ENCODE assay signal across 14 cellular contexts in the genomic region with DNA sequence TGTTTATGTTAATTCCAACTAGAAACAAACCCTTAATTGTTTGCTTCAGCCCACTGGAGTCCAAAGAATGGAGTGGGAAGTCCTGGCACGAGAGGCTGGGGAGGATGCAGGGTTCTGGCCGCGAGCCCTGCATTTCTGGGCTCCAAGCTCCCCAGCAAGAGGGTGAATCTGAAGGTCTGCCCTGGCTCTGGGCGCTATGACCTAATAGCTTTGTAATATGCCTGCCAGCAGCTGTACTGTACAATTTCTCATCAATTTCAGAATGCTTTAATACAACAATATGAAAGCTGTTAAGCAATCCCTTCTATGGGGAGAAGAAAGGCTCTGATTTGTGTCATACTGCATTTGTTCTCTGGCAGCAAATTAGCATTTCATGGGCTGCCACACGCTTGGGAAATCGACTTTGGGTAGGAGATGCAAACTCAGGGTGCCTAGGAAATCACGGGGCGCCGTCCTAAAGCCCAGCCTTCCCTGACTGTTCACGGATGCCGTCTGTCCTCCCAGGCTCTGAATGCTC. TPM values are rescaled to one million over a fixed set of nuclear protein-coding genes. Genes with fewer than 3 reads are reported as not detected.
A peak's percentile ranks its signal among the peaks of the same experiment; 100 is the strongest.
DNase-seq lines count a peak whose midpoint lies in the region; ATAC-seq and TF ChIP-seq lines count a peak whose summit lies in the region.
"Had no signal": no experiment of that assay in that cellular context is flagged by ENCODE, and none has a peak within 500 bp of the region (broad histone marks: within the 10 kb centered on the region; RNA-seq: fewer than 3 reads in every experiment).

No MANE protein-coding gene starts in this region.

- H3K36me3 Mint-ChIP-seq in type B pancreatic cell, result peaks cover 50% of the 10 kb centered on the region
- H3K36me3 Mint-ChIP-seq in naive thymus-derived CD4-positive, alpha-beta T cell, result peaks cover 16 to 75% (median 45%) of the 10 kb centered on the region in 5 donors

- H3K9me3 Mint-ChIP-seq in type B pancreatic cell, result peaks cover under 1% of the 10 kb centered on the region
- peaks cover 0 to 21% (median 7%) of the 10 kb centered on the region in 11 donors for H3K9me3 Mint-ChIP-seq in naive thymus-derived CD4-positive, alpha-beta T cell
- H3K9me3 Mint-ChIP-seq: H9 had no signal

- peaks cover 12% of the 10 kb centered on the region for H3K9me3 ChIP-seq in mucosa of descending colon
- peaks cover 0 to 2% (median 0%) of the 10 kb centered on the region in 3 experiments for H3K9me3 ChIP-seq in naive thymus-derived CD4-positive, alpha-beta T cell (ENCODE audit: control insufficient read depth in 2 of 3, low read length in 3 of 3)

- POLR2A ChIA-PET in RWPE1 (lab: Yijun Ruan, JAX; ENCODE audit: low non-redundant PET), result interaction anchor here (0.6 kb wide), 1 partner anchor 95 kb away, joined by 7 read pairs; no protein-coding TSS in a partner anchor
- POLR2A ChIA-PET in naive thymus-derived CD4-positive, alpha-beta T cell (lab: Charles Lee), result no interaction called here

- no peaks in the 10 kb centered on the region for H3K27me3 Mint-ChIP-seq in type B pancreatic cell
- H3K27me3 Mint-ChIP-seq in naive thymus-derived CD4-positive, alpha-beta T cell, result no peaks in the 10 kb centered on the region

- intact Hi-C loops in mucosa of descending colon (cut with DNase I, micrococcal nuclease), result no loop called here
- intact Hi-C loops in naive thymus-derived CD4-positive, alpha-beta T cell (cut with micrococcal nuclease), result no loop called here

- peak overlapping the region; percentile 17; the same call in 1 of the 2 replicates for H3K27ac ChIP-seq in RWPE1
- no peak overlapping the region for H3K27ac ChIP-seq in naive thymus-derived CD4-positive, alpha-beta T cell (ENCODE audit: low read depth, low read length)

- no peaks in the 10 kb centered on the region for H3K27me3 ChIP-seq in naive thymus-derived CD4-positive, alpha-beta T cell (ENCODE audit: control insufficient read depth in 2 of 2, insufficient read depth in 2 of 2, low read length in 2 of 2)
- H3K27me3 ChIP-seq: upper lobe of left lung had no signal

- no peak overlapping the region for H3K4me3 Mint-ChIP-seq in type B pancreatic cell
- H3K4me3 Mint-ChIP-seq in naive thymus-derived CD4-positive, alpha-beta T cell, result no peak overlapping the region
- H3K4me3 Mint-ChIP-seq: H9 had no signal

- CTCF ChIA-PET in RWPE1 (lab: Yijun Ruan, JAX), result no interaction called here
- CTCF ChIA-PET in naive thymus-derived CD4-positive, alpha-beta T cell (lab: Charles Lee), result interaction anchor here (0.7 kb wide), 1 partner anchor 566 kb away, joined by 4 read pairs; no protein-coding TSS in a partner anchor

- TF ChIP-seq CTCF in RWPE1 (conservative IDR thresholded peaks at IDR 0.05; ENCODE audit: low read depth) (no peak), mucosa of descending colon (IDR thresholded peaks at IDR 0.05) (no peak), type B pancreatic cell (conservative IDR thresholded peaks at IDR 0.05) (no peak)

- no peaks in the 10 kb centered on the region for H3K4me1 Mint-ChIP-seq in type B pancreatic cell (ENCODE audit: unreplicated experiment)
- peaks cover 0 to 4% (median 0%) of the 10 kb centered on the region in 7 donors for H3K4me1 Mint-ChIP-seq in naive thymus-derived CD4-positive, alpha-beta T cell
- H3K4me1 Mint-ChIP-seq: H9 had no signal

- ATAC-seq in mucosa of descending colon, result peak; percentile 32
- no peak for ATAC-seq in naive thymus-derived CD4-positive, alpha-beta T cell
- ATAC-seq: SK-N-SH treated with all-trans-retinoic acid at 6 μM for 48 hours had no signal

- H3K36me3 ChIP-seq in mucosa of descending colon (ENCODE audit: low read depth), result no peaks in the 10 kb centered on the region
- peaks cover 0 to 76% (median 0%) of the 10 kb centered on the region in 3 experiments for H3K36me3 ChIP-seq in naive thymus-derived CD4-positive, alpha-beta T cell (ENCODE audit: control insufficient read depth in 2 of 3, insufficient read depth in 3 of 3, low read length in 3 of 3)

- no peak for DNase-seq in RWPE1 (ENCODE audit: low spot score)
- peak; percentile 95 for DNase-seq in fibroblast of peridontal ligament (ENCODE audit: extremely low read depth)
- DNase-seq in mucosa of descending colon, result peak in 1 of 3 donors; percentile 68
- DNase-seq in type B pancreatic cell (ENCODE audit: extremely low spot score, unreplicated experiment), result peak; percentile 15
- DNase-seq in NCI-H2081 treated with DMSO at 0.1 percent for 48 hours (lab: John Stamatoyannopoulos, UW), result no peak
- DNase-seq in naive thymus-derived CD4-positive, alpha-beta T cell, result no peak
- DNase-seq in NCI-H1417 (lab: John Stamatoyannopoulos, UW), result no peak
- DNase-seq: activated CD4-positive, alpha-beta T cell treated with anti-CD3 and anti-CD28 coated beads, Interleukin-2, amount 50 U/mL, for 1 hour; DND-41; NCI-H524; stimulated activated CD4-positive, alpha-beta T cell treated with anti-CD3 and anti-CD28 coated beads, Interleukin-2, amount 100 ng/mL, for 48 hours had no signal

- no peak overlapping the region for H3K27ac Mint-ChIP-seq in type B pancreatic cell
- no peak overlapping the region for H3K27ac Mint-ChIP-seq in naive thymus-derived CD4-positive, alpha-beta T cell

- H3K4me1 ChIP-seq in mucosa of descending colon (ENCODE audit: low read depth), result no peaks in the 10 kb centered on the region
- no peaks in the 10 kb centered on the region for H3K4me1 ChIP-seq in naive thymus-derived CD4-positive, alpha-beta T cell (ENCODE audit: control insufficient read depth in 2 of 2, insufficient read depth in 2 of 2, low read length in 2 of 2)

- no peak overlapping the region for H3K4me3 ChIP-seq in mucosa of descending colon
- H3K4me3 ChIP-seq in naive thymus-derived CD4-positive, alpha-beta T cell (ENCODE audit: low read length), result no peak overlapping the region
- H3K4me3 ChIP-seq: upper lobe of left lung had no signal

RNA-seq across cellular contexts. Expression of gene NDEL1, which starts 43.8 kb away (rescaled TPM):
- total RNA-seq in mucosa of descending colon (10 to 100 TPM; 57.5 to 80.5 (median 63.6) TPM), type B pancreatic cell (ENCODE audit: low replicate concordance) (51.4 and 77.9 TPM in 2 replicates)
- 100 to 1,000 TPM in 4 of 5 experiments, 10 to 100 TPM in 1; 72.6 to 274 (median 116) TPM for total RNA-seq in naive thymus-derived CD4-positive, alpha-beta T cell
- 10 to 100 TPM; 53.7 to 73.2 TPM for polyA plus RNA-seq in naive thymus-derived CD4-positive, alpha-beta T cell

Comparison
In these comparisons a context has a peak if more than half of its experiments do, and no peak if none do; other contexts are left out.
1. DNase-seq: peak in fibroblast of peridontal ligament (single experiment) and type B pancreatic cell (single experiment); none in RWPE1 (single experiment), NCI-H2081 treated with DMSO at 0.1 percent for 48 hours (single experiment), naive thymus-derived CD4-positive, alpha-beta T cell (0 of 9) and NCI-H1417 (0 of 3).